Comparison of ENCODE assay signal across 8 cellular contexts in the genomic region with DNA sequence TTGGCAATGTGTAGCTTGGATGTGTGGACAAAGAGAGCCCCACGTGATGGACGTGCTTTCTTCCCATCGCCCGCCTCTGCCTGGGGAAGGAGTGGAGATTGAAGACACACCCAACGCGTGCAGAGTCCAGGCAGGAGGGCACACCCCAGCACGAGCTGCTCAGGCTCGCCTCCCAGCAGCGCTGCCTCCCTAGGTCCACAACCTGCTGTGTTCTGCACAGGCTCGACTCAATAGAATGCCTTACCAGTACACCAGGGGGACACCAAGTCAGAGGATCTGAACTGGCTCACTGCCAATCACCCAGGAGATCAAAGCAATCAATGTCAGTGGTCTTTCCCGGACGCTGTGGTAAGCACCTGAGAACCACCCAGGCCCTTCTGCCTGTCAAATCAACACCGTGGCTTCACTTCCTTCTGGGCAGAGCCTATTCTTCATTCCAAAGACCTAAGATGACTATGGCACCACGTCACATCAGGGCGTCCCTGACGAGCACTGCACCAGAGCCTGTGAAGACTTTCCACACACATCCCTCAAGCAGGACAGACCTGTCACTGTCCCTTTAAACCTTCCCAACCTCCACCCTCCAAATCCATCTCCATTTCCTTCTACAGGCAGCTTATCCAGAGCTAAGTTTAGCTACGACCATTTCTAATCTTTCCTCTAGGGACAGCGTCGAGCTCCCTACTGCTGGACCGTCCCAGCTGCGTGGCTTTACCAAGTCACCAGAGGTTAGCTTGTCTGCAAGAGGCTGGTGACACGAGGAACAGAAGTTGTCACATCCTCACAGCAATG.
DNase-seq lines count a peak whose midpoint lies in the region; FAIRE-seq and TF ChIP-seq lines count a peak whose summit lies in the region.

No MANE protein-coding gene starts in this region.

- 18 to 25% methylated on average over 22 of the region's 22 CpGs for WGBS in lower leg skin, 2 donors

- intact Hi-C loops in lower leg skin (cut with DNase I; ENCODE audit: low total_unique reads) (no loop called here), tibial artery (cut with DNase I; ENCODE audit: low total_unique reads) (loop anchor here (5.0 kb wide), 2 partner anchors 42 to 82 kb away; partner anchors contain the start of gene GNA12)

- TF ChIP-seq POLR2A in H54 (IDR thresholded peaks at IDR 0.05; ENCODE audit: low read depth, low read length) (no peak), lower leg skin (IDR thresholded peaks at IDR 0.05) (no peak)

- no peaks in the 10 kb centered on the region for H3K27me3 ChIP-seq in NT2/D1 (ENCODE audit: insufficient read depth, insufficient read length)
- no peaks in the 10 kb centered on the region for H3K27me3 ChIP-seq in tibial artery

- DNase-seq in Ammon's horn (ENCODE audit: low spot score) (peak; percentile 55), H54 (ENCODE audit: insufficient read length, low spot score) (peak; percentile 74), NT2/D1 (ENCODE audit: low read depth, low spot score) (peak; percentile 76), lower leg skin (ENCODE audit: low spot score in 2 of 2) (peak; percentile 82 to 94), tibial artery (peak; percentile 78 to 90), NCI-H1930 (lab: John Stamatoyannopoulos, UW) (no peak)
- no peak for DNase-seq in effector CD4-positive, alpha-beta T cell

- H3K4me3 ChIP-seq in NT2/D1 (ENCODE audit: insufficient read length, low read depth) = no peak overlapping the region
- no peak overlapping the region for H3K4me3 ChIP-seq in lower leg skin (ENCODE audit: low read depth, poor library complexity, severe bottlenecking)
- H3K4me3 ChIP-seq in tibial artery = peak overlapping the region; percentile 30 to 42

- H3K36me3 ChIP-seq in NT2/D1 (ENCODE audit: insufficient read depth, insufficient read length, low read length) (peaks cover 28% of the 10 kb centered on the region), tibial artery (no peaks in the 10 kb centered on the region)

- TF ChIP-seq CTCF in lower leg skin (IDR thresholded peaks at IDR 0.05) = no peak
- peak; percentile 54 to 56 for TF ChIP-seq CTCF in tibial artery (IDR thresholded peaks at IDR 0.05)

- H3K9ac ChIP-seq in NT2/D1 (ENCODE audit: insufficient read length, low read depth) = peak overlapping the region; percentile 6

- peaks cover 24% of the 10 kb centered on the region for H3K4me1 ChIP-seq in NT2/D1 (ENCODE audit: insufficient read depth, insufficient read length)
- H3K4me1 ChIP-seq in tibial artery = peaks cover 5 to 76% (median 61%) of the 10 kb centered on the region in 4 donors

- H3K9me3 ChIP-seq in NT2/D1 (ENCODE audit: insufficient read depth, low read length) = no peaks in the 10 kb centered on the region
- H3K9me3 ChIP-seq in tibial artery = no peaks in the 10 kb centered on the region

- H3K27ac ChIP-seq in cingulate gyrus (ENCODE audit: low read depth, low read length) = peak overlapping the region; percentile 89
- peak overlapping the region; percentile 76 to 82 for H3K27ac ChIP-seq in tibial artery

- no peak for FAIRE-seq in H54 (lab: Jason Lieb, UNC)

Comparison
In these comparisons a context has a peak if more than half of its experiments do, and no peak if none do; other contexts are left out.
1. DNase-seq: peak in Ammon's horn (single experiment), H54 (single experiment), NT2/D1 (single experiment), lower leg skin (2 of 2) and tibial artery (2 of 2); none in NCI-H1930 (0 of 2) and effector CD4-positive, alpha-beta T cell (single experiment).
2. H3K4me3 ChIP-seq: peak in tibial artery (2 of 2); none in NT2/D1 (single experiment) and lower leg skin (single experiment).
3. CTCF ChIP-seq: peak in tibial artery (2 of 2); none in lower leg skin (0 of 3).